Comparison of ENCODE assay signal across 7 cellular contexts in genomic region chr5:95107138-95107537, GRCh38.
"Had no signal": no experiment of that assay in that cellular context is flagged by ENCODE, and none has a peak within 500 bp of the region (broad histone marks: within the 10 kb centered on the region; RNA-seq: fewer than 3 reads in every experiment).

No MANE protein-coding gene starts in this region.

- H3K27ac ChIP-seq: HL-60 had no signal

- H3K36me3 Mint-ChIP-seq: IgD-negative memory B cell had no signal

- ATAC-seq: HepG2, K562 had no signal

- H3K4me3 Mint-ChIP-seq: IgD-negative memory B cell had no signal

- H3K4me3 ChIP-seq: K562 had no signal

- H3K27me3 Mint-ChIP-seq: IgD-negative memory B cell had no signal

- DNase-seq: IMR-90, KBM-7, KG1 had no signal

- H3K27ac Mint-ChIP-seq: IgD-negative memory B cell had no signal
